In the genomic region with DNA sequence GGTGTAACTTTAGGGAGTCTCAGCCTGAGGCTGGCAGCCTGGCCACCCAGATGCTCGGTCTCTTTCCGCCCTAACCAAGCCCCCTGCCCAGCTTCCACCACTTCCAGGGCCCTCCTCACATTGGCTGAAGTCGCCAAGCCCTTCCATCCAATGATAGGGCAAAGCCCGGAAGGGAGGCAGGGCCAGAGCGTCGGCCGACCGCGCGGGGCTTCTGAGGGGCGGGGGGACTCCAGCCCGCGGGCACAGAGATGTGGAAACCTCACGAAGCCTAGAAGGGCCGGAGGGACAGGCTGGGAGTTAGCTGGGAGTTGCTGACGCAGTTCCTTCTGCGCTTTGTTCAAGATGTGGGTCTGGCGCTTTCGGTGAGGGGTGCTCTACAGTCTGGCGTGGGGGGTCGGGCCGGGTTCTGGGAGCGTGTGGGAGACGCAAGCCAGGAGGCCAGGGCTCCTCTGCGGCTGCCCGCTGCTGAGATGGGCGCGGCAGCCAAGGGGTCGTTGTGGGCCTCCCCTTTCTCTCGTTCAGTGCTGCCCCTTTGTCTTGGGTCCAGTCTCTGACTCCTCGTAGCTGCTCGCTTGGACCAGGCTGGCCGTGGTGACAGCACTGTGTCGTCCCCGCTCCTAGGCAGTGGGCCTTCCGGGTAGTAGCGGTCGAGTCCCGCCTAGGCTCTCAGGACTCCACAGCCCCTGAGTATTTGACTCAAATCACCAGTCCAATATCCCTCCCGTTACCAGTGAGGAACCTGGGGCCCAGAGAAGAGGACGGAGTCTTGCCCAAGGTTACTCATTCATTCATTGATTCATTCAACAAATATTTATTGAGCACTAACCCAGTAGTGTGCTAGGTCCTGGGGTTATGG, we compare ENCODE assay signal across 1 cellular context.
TF ChIP-seq lines count a peak whose summit lies in the region.

A gene (plus strand): TSS at position 319 of the 856 bp plus-strand sequence. CDS start 9,230 bp downstream, outside the sequence.

TF ChIP-seq in SK-N-SH, 30 proteins besides CTCF, POLR2A, EP300 and RAD21 (continued from another document):
- TF ChIP-seq, protein P1, sequence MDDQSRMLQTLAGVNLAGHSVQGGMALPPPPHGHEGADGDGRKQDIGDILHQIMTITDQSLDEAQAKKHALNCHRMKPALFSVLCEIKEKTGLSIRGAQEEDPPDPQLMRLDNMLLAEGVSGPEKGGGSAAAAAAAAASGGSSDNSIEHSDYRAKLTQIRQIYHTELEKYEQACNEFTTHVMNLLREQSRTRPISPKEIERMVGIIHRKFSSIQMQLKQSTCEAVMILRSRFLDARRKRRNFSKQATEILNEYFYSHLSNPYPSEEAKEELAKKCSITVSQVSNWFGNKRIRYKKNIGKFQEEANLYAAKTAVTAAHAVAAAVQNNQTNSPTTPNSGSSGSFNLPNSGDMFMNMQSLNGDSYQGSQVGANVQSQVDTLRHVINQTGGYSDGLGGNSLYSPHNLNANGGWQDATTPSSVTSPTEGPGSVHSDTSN (IDR thresholded peaks at IDR 0.05), result no peak
- 0 out of 2 replicates have a peak, but pooled peaks have one; percentile 5 for TF ChIP-seq RCOR1 (IDR thresholded peaks at IDR 0.05; ENCODE audit: low read length)
- TF ChIP-seq, protein P2, sequence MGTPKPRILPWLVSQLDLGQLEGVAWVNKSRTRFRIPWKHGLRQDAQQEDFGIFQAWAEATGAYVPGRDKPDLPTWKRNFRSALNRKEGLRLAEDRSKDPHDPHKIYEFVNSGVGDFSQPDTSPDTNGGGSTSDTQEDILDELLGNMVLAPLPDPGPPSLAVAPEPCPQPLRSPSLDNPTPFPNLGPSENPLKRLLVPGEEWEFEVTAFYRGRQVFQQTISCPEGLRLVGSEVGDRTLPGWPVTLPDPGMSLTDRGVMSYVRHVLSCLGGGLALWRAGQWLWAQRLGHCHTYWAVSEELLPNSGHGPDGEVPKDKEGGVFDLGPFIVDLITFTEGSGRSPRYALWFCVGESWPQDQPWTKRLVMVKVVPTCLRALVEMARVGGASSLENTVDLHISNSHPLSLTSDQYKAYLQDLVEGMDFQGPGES (IDR thresholded peaks at IDR 0.05; ENCODE audit: low read depth, low read length), result no peak
- no peak for TF ChIP-seq JUND (IDR thresholded peaks at IDR 0.05)
- TF ChIP-seq, protein P3, sequence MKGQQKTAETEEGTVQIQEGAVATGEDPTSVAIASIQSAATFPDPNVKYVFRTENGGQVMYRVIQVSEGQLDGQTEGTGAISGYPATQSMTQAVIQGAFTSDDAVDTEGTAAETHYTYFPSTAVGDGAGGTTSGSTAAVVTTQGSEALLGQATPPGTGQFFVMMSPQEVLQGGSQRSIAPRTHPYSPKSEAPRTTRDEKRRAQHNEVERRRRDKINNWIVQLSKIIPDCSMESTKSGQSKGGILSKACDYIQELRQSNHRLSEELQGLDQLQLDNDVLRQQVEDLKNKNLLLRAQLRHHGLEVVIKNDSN (IDR thresholded peaks at IDR 0.05; ENCODE audit: borderline replicate concordance, low read depth), result no peak
- TF ChIP-seq EZH2phosphoT487 (IDR thresholded peaks at IDR 0.05; ENCODE audit: borderline replicate concordance, low read depth), result no peak
- peak; percentile 80 for TF ChIP-seq CHD2 (IDR thresholded peaks at IDR 0.05; ENCODE audit: low read length, partially characterized antibody)
- no peak for TF ChIP-seq MXI1 (IDR thresholded peaks at IDR 0.05; ENCODE audit: low read depth, low read length)
